ENCODE assay signal across 8 cellular contexts in genomic region chr11:17013548-17014320, GRCh38. TPM values are rescaled to one million over a fixed set of nuclear protein-coding genes. Genes with fewer than 3 reads are reported as not detected.
A peak's percentile ranks its signal among the peaks of the same experiment; 100 is the strongest.
DNase-seq lines count a peak whose midpoint lies in the region; ATAC-seq and TF ChIP-seq lines count a peak whose summit lies in the region.

No MANE protein-coding gene starts in this region.

- H3K4me1 ChIP-seq in duodenal mucosa (ENCODE audit: control insufficient read depth in 1 of 2, insufficient read depth in 2 of 2, low read length in 2 of 2): peaks cover 19 to 22% of the 10 kb centered on the region in 2 donors
- no peaks in the 10 kb centered on the region for H3K4me1 ChIP-seq in mucosa of descending colon (ENCODE audit: low read depth)

- peaks cover 4% of the 10 kb centered on the region for H3K36me3 Mint-ChIP-seq in type B pancreatic cell

- peak overlapping the region; percentile 76 for H3K27ac ChIP-seq in duodenal mucosa (ENCODE audit: low read depth, low read length)

- H3K9ac ChIP-seq in duodenal mucosa (ENCODE audit: low read depth in 1 of 2, low read length in 2 of 2): peak overlapping the region; percentile 58 to 79

- ATAC-seq in mucosa of descending colon: peak; percentile 45

- intact Hi-C loops in mucosa of descending colon (cut with DNase I, micrococcal nuclease): no loop called here

- no peak for TF ChIP-seq CTCF in mucosa of descending colon (IDR thresholded peaks at IDR 0.05)
- no peak for TF ChIP-seq CTCF in type B pancreatic cell (conservative IDR thresholded peaks at IDR 0.05)

- peak overlapping the region; percentile 79 to 81 for H3K4me3 ChIP-seq in duodenal mucosa (ENCODE audit: low read depth in 1 of 2, low read length in 2 of 2)
- H3K4me3 ChIP-seq in mucosa of descending colon: peak overlapping the region; percentile 46

- H3K36me3 ChIP-seq in duodenal mucosa (ENCODE audit: control insufficient read depth in 1 of 2, insufficient read depth in 2 of 2, low read length in 2 of 2) (peaks cover 0 to 3% of the 10 kb centered on the region in 2 donors), mucosa of descending colon (ENCODE audit: low read depth) (no peaks in the 10 kb centered on the region)

- H3K9me3 Mint-ChIP-seq in type B pancreatic cell: no peaks in the 10 kb centered on the region

- H3K4me3 Mint-ChIP-seq in type B pancreatic cell: peak overlapping the region; percentile 46

- H3K27me3 Mint-ChIP-seq in type B pancreatic cell: peaks cover 20% of the 10 kb centered on the region

- H3K27ac Mint-ChIP-seq in type B pancreatic cell: no peak overlapping the region

- no peaks in the 10 kb centered on the region for H3K9me3 ChIP-seq in duodenal mucosa (ENCODE audit: control insufficient read depth in 1 of 2, low read length in 2 of 2)
- H3K9me3 ChIP-seq in mucosa of descending colon: no peaks in the 10 kb centered on the region

- peaks cover 12% of the 10 kb centered on the region for H3K4me1 Mint-ChIP-seq in type B pancreatic cell (ENCODE audit: unreplicated experiment)

- peak; percentile 45 for DNase-seq in NCI-H2196 (lab: John Stamatoyannopoulos, UW; ENCODE audit: unreplicated experiment)
- no peak for DNase-seq in NCI-H2196 treated with DMSO at 0.1 percent for 48 hours (lab: John Stamatoyannopoulos, UW; ENCODE audit: unreplicated experiment)
- DNase-seq in SW480 (ENCODE audit: low spot score): peak; percentile 36
- peak; percentile 64 to 77 (median 67) for DNase-seq in mucosa of descending colon
- peak; percentile 73 for DNase-seq in type B pancreatic cell (ENCODE audit: extremely low spot score, unreplicated experiment)
- no peak for DNase-seq in T1000 (lab: John Stamatoyannopoulos, UW)
- DNase-seq in pons (ENCODE audit: low spot score): no peak

- H3K27me3 ChIP-seq in duodenal mucosa (ENCODE audit: control insufficient read depth in 1 of 2, insufficient read depth in 2 of 2, low read length in 2 of 2): no peaks in the 10 kb centered on the region

RNA-seq across cellular contexts. Expression of gene PLEKHA7, which starts 0.5 kb away (rescaled TPM):
- total RNA-seq in mucosa of descending colon: 100 to 1,000 TPM in 1 of 3 donors, 10 to 100 TPM in 2; 67.0 to 120 (median 99.6) TPM
- 64.7 and 177 TPM in 2 replicates for total RNA-seq in type B pancreatic cell (ENCODE audit: low replicate concordance)

Comparison
In these comparisons a context has a peak if more than half of its experiments do, and no peak if none do; other contexts are left out.
1. DNase-seq: peak in NCI-H2196 (single experiment), SW480 (single experiment), mucosa of descending colon (3 of 3) and type B pancreatic cell (single experiment); none in NCI-H2196 treated with DMSO at 0.1 percent for 48 hours (single experiment), T1000 (single experiment) and pons (single experiment).